1 cellular context compared by ENCODE assay signal in the genomic region with DNA sequence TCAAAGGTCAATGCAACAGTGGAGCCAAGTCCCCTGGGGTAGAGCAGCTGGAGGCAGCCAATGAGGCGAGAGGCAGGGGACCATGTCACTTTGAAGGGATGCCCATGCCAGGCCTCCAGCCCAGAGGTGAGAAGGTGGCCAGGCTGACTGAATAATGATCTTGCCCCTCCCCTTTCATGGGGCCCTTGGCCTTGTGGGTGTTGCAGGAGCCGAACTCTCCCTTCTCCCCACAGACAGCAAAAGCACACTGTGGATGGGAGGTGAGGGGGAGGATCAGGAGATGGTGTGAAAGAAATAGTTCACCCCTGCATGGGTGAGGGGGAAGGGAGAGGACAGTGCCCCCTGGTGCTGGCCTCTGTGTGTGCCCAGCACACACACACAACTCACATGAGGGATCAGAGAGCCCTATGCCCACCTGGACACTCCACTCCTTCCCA.
TF ChIP-seq lines count a peak whose summit lies in the region.

No MANE protein-coding gene starts in this region.

TF ChIP-seq in GM23338, 12 proteins besides CTCF, POLR2A, EP300 and RAD21 (continued from another document):
- TF ChIP-seq, protein P1, sequence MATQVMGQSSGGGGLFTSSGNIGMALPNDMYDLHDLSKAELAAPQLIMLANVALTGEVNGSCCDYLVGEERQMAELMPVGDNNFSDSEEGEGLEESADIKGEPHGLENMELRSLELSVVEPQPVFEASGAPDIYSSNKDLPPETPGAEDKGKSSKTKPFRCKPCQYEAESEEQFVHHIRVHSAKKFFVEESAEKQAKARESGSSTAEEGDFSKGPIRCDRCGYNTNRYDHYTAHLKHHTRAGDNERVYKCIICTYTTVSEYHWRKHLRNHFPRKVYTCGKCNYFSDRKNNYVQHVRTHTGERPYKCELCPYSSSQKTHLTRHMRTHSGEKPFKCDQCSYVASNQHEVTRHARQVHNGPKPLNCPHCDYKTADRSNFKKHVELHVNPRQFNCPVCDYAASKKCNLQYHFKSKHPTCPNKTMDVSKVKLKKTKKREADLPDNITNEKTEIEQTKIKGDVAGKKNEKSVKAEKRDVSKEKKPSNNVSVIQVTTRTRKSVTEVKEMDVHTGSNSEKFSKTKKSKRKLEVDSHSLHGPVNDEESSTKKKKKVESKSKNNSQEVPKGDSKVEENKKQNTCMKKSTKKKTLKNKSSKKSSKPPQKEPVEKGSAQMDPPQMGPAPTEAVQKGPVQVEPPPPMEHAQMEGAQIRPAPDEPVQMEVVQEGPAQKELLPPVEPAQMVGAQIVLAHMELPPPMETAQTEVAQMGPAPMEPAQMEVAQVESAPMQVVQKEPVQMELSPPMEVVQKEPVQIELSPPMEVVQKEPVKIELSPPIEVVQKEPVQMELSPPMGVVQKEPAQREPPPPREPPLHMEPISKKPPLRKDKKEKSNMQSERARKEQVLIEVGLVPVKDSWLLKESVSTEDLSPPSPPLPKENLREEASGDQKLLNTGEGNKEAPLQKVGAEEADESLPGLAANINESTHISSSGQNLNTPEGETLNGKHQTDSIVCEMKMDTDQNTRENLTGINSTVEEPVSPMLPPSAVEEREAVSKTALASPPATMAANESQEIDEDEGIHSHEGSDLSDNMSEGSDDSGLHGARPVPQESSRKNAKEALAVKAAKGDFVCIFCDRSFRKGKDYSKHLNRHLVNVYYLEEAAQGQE (IDR thresholded peaks at IDR 0.05; ENCODE audit: unreplicated experiment), result no peak
- TF ChIP-seq EZH2 (IDR thresholded peaks at IDR 0.05; ENCODE audit: low read depth, unreplicated experiment), result no peak
- no peak for TF ChIP-seq NANOG (IDR thresholded peaks at IDR 0.05; ENCODE audit: borderline replicate concordance)
- TF ChIP-seq ZNF462 (CRISPR knock-in tag; IDR thresholded peaks at IDR 0.05), result no peak
- no peak for TF ChIP-seq EZH2phosphoT487 (IDR thresholded peaks at IDR 0.05; ENCODE audit: unreplicated experiment)
